In genomic region chr21:29073222-29074006, GRCh38 we compare ENCODE assay signal across 8 cellular contexts. TPM values are rescaled to one million over a fixed set of nuclear protein-coding genes. Genes with fewer than 3 reads are reported as not detected.
DNase-seq lines count a peak whose midpoint lies in the region; ATAC-seq, FAIRE-seq and TF ChIP-seq lines count a peak whose summit lies in the region.

Gene CCT8 (minus strand): TSS chr21:29073648. CDS start chr21:29073590, 58 bp downstream.

- CTCF ChIA-PET in activated CD4-positive, alpha-beta T cell treated with anti-CD3 and anti-CD28 coated beads for 36 hours (lab: Charles Lee): interaction anchor here (0.6 to 1.6 kb wide), 7 partner anchors 9 to 278 kb away, joined by 3 to 10 read pairs (median 5); no protein-coding TSS in a partner anchor

- no peaks in the 10 kb centered on the region for H3K9me3 ChIP-seq in kidney (ENCODE audit: control insufficient read depth in 1 of 2, low read length in 2 of 2)

- peak within 1 kb of the TSS; percentile 100 for H3K4me3 Mint-ChIP-seq in activated CD4-positive, alpha-beta T cell treated with anti-CD3 and anti-CD28 coated beads for 36 hours

- peak within 1 kb of the TSS; percentile 93 to 99 for H3K27ac ChIP-seq in kidney (ENCODE audit: low read depth in 2 of 2, low read length in 2 of 2)

- peaks cover 12 to 18% of the 10 kb centered on the region in 2 donors for H3K4me1 ChIP-seq in kidney (ENCODE audit: control insufficient read depth in 1 of 2, insufficient read depth in 1 of 2, low read depth in 1 of 2, low read length in 2 of 2)

- H3K27me3 Mint-ChIP-seq in activated CD4-positive, alpha-beta T cell treated with anti-CD3 and anti-CD28 coated beads for 36 hours: no peaks in the 10 kb centered on the region

- TF ChIP-seq CTCF in choroid plexus epithelial cell (conservative IDR thresholded peaks at IDR 0.05; ENCODE audit: low read depth, low read length) (no peak), kidney (IDR thresholded peaks at IDR 0.05; ENCODE audit: borderline replicate concordance, extremely low read depth, insufficient read depth) (no peak)

- intact Hi-C loops in activated CD4-positive, alpha-beta T cell treated with anti-CD3 and anti-CD28 coated beads for 36 hours (cut with DNase I, micrococcal nuclease): loop anchor here (1.0 to 5.0 kb wide), 7 partner anchors 49 to 274 kb away; partner anchors contain the start of genes USP16 (in 2 of the 2) and BACH1 (in 1 of the 2)
- intact Hi-C loops in kidney (cut with DNase I): no loop called here

- DNase-seq in Ammon's horn (ENCODE audit: low spot score) (peak; percentile 99), GM19238 (ENCODE audit: insufficient read length, low spot score) (peak; percentile 81), NCI-H524 (lab: John Stamatoyannopoulos, UW) (peak; percentile 99 to 100), choroid plexus epithelial cell (ENCODE audit: low read depth) (peak; percentile 100), kidney (peak; percentile 100)
- peak; percentile 99 for DNase-seq in activated CD4-positive, alpha-beta T cell treated with anti-CD3 and anti-CD28 coated beads for 36 hours
- peak; percentile 99 for DNase-seq in stimulated activated CD4-positive, alpha-beta T cell treated with anti-CD3 and anti-CD28 coated beads, Interleukin-15, amount 100 ng/mL, for 24 hours

- H3K36me3 Mint-ChIP-seq in activated CD4-positive, alpha-beta T cell treated with anti-CD3 and anti-CD28 coated beads for 36 hours (ENCODE audit: low read depth): peaks cover 42% of the 10 kb centered on the region

- H3K36me3 ChIP-seq in kidney (ENCODE audit: control insufficient read depth in 1 of 2, insufficient read depth in 2 of 2, low read length in 2 of 2): no peaks in the 10 kb centered on the region

- peak; percentile 89 for FAIRE-seq in kidney (lab: Jason Lieb, UNC)

- H3K4me3 ChIP-seq in choroid plexus epithelial cell (ENCODE audit: low read depth, low read length): peak within 1 kb of the TSS; percentile 97
- peak within 1 kb of the TSS; percentile 97 to 99 for H3K4me3 ChIP-seq in kidney (ENCODE audit: low read length in 2 of 2)

- H3K9ac ChIP-seq in kidney (ENCODE audit: low read length in 2 of 2): peak within 1 kb of the TSS; percentile 98 to 99

- POLR2A ChIA-PET in activated CD4-positive, alpha-beta T cell treated with anti-CD3 and anti-CD28 coated beads for 36 hours (lab: Charles Lee): interaction anchor here (0.8 to 1.5 kb wide), 7 partner anchors 9 to 227 kb away, joined by 3 to 10 read pairs (median 5); partner anchors contain the start of genes BACH1, LTN1 and USP16

- H3K4me1 Mint-ChIP-seq in activated CD4-positive, alpha-beta T cell treated with anti-CD3 and anti-CD28 coated beads for 36 hours: peaks cover 47% of the 10 kb centered on the region

- peak within 1 kb of the TSS; percentile 100 for H3K27ac Mint-ChIP-seq in activated CD4-positive, alpha-beta T cell treated with anti-CD3 and anti-CD28 coated beads for 36 hours

- peak; percentile 83 for ATAC-seq in HG03442 (IDR thresholded peaks at IDR 0.05; ENCODE audit: unreplicated experiment)
- ATAC-seq in activated CD4-positive, alpha-beta T cell treated with anti-CD3 and anti-CD28 coated beads for 36 hours: peak; percentile 91

- no peaks in the 10 kb centered on the region for H3K9me3 Mint-ChIP-seq in activated CD4-positive, alpha-beta T cell treated with anti-CD3 and anti-CD28 coated beads for 36 hours (ENCODE audit: low read depth)

RNA-seq across cellular contexts. Expression of gene CCT8, which starts in this region (rescaled TPM):
- 100 to 1,000 TPM; 465 to 572 TPM for total RNA-seq in activated CD4-positive, alpha-beta T cell treated with anti-CD3 and anti-CD28 coated beads for 36 hours
- total RNA-seq in kidney: 101 TPM
- polyA plus RNA-seq in kidney (ENCODE audit: insufficient read depth, low read depth, low replicate concordance): 119 TPM

Comparison
In these comparisons a context has a peak if more than half of its experiments do, and no peak if none do; other contexts are left out.
1. Peak in every context shown above with its lines: DNase-seq, ATAC-seq, H3K4me3 ChIP-seq and H3K27ac ChIP-seq.